2 cellular contexts compared by ENCODE assay signal in genomic region chr2:9513946-9514345, GRCh38.
TF ChIP-seq lines count a peak whose summit lies in the region.

No MANE protein-coding gene starts in this region.

TF ChIP-seq in HEK293, 187 proteins besides CTCF, POLR2A, EP300 and RAD21 (continued from another document):
- 0 out of 2 replicates have a peak, but pooled peaks have one; percentile 28 for TF ChIP-seq ZNF580 (tag by site-specific recombination; IDR thresholded peaks at IDR 0.05)

TF ChIP-seq in K562, 482 proteins besides CTCF, POLR2A, EP300 and RAD21 (continued from another document):
- TF ChIP-seq KDM1A (IDR thresholded peaks at IDR 0.05): 0 out of 4 replicates have a peak, but pooled peaks of 1 of the 2 experiments have one; percentile 19
